In genomic region chr9:114745108-114745848, GRCh38 we compare ENCODE assay signal across 14 cellular contexts.
A peak's percentile ranks its signal among the peaks of the same experiment; 100 is the strongest.
DNase-seq lines count a peak whose midpoint lies in the region; ATAC-seq lines count a peak whose summit lies in the region.
"Had no signal": no experiment of that assay in that cellular context is flagged by ENCODE, and none has a peak within 500 bp of the region (broad histone marks: within the 10 kb centered on the region; RNA-seq: fewer than 3 reads in every experiment).

No MANE protein-coding gene starts in this region.

- peaks cover 21% of the 10 kb centered on the region for H3K4me1 Mint-ChIP-seq in activated T-cell treated with anti-CD3 and anti-CD28 coated beads, Interleukin-2, amount 50 U/mL, for 24 hours (ENCODE audit: low read depth)
- H3K4me1 Mint-ChIP-seq: stimulated activated effector memory CD8-positive, alpha-beta T cell treated with anti-CD3 and anti-CD28 coated beads, Interleukin-12 subunit alpha, Interleukin-12 subunit beta, amount 100 ng/mL, for 72 hours had no signal

- no peak overlapping the region for H3K4me3 Mint-ChIP-seq in activated T-cell treated with anti-CD3 and anti-CD28 coated beads, Interleukin-2, amount 50 U/mL, for 24 hours
- H3K4me3 Mint-ChIP-seq: stimulated activated effector memory CD8-positive, alpha-beta T cell treated with anti-CD3 and anti-CD28 coated beads, Interleukin-12 subunit alpha, Interleukin-12 subunit beta, amount 100 ng/mL, for 72 hours had no signal

- no peaks in the 10 kb centered on the region for H3K9me3 Mint-ChIP-seq in activated T-cell treated with anti-CD3 and anti-CD28 coated beads, Interleukin-2, amount 50 U/mL, for 24 hours
- H3K9me3 Mint-ChIP-seq: stimulated activated effector memory CD8-positive, alpha-beta T cell treated with anti-CD3 and anti-CD28 coated beads, Interleukin-12 subunit alpha, Interleukin-12 subunit beta, amount 100 ng/mL, for 72 hours had no signal

- no peaks in the 10 kb centered on the region for H3K27me3 Mint-ChIP-seq in activated T-cell treated with anti-CD3 and anti-CD28 coated beads, Interleukin-2, amount 50 U/mL, for 24 hours

- ATAC-seq in HG02970 (IDR thresholded peaks at IDR 0.05; ENCODE audit: low FRiP score, unreplicated experiment): no peak
- ATAC-seq: esophagus mucosa had no signal

- H3K36me3 Mint-ChIP-seq in activated T-cell treated with anti-CD3 and anti-CD28 coated beads, Interleukin-2, amount 50 U/mL, for 24 hours (ENCODE audit: low read depth): no peaks in the 10 kb centered on the region
- H3K36me3 Mint-ChIP-seq: stimulated activated effector memory CD8-positive, alpha-beta T cell treated with anti-CD3 and anti-CD28 coated beads, Interleukin-12 subunit alpha, Interleukin-12 subunit beta, amount 100 ng/mL, for 72 hours had no signal

- peak overlapping the region; percentile 9 for H3K27ac Mint-ChIP-seq in activated T-cell treated with anti-CD3 and anti-CD28 coated beads, Interleukin-2, amount 50 U/mL, for 24 hours
- H3K27ac Mint-ChIP-seq: progenitor cell of endocrine pancreas; stimulated activated effector memory CD8-positive, alpha-beta T cell treated with anti-CD3 and anti-CD28 coated beads, Interleukin-12 subunit alpha, Interleukin-12 subunit beta, amount 100 ng/mL, for 72 hours had no signal

- no peak for DNase-seq in activated T-cell treated with anti-CD3 and anti-CD28 coated beads, Interleukin-2, amount 50 U/mL, for 24 hours
- no peak for DNase-seq in activated T-cell treated with anti-CD3 and anti-CD28 coated beads, Interleukin-2, amount 50 U/mL, for 48 hours
- DNase-seq in MV-4-11 (lab: John Stamatoyannopoulos, UW) (peak; percentile 60), dedifferentiated amniotic fluid mesenchymal stem cell (ENCODE audit: extremely low spot score) (peak; percentile 36), putamen (ENCODE audit: low spot score) (peak; percentile 28), GF-D8 (lab: John Stamatoyannopoulos, UW) (no peak), NCI-H128 (lab: John Stamatoyannopoulos, UW; ENCODE audit: unreplicated experiment) (no peak)
- DNase-seq: activated naive CD4-positive, alpha-beta T cell treated with Interleukin-2 at 50 U/mL for 16 hours; mucosa of descending colon; stimulated activated CD4-positive, alpha-beta T cell treated with anti-CD3 and anti-CD28 coated beads, Interleukin-2, amount 100 ng/mL, for 24 hours had no signal

Comparison
In these comparisons a context has a peak if more than half of its experiments do, and no peak if none do; other contexts are left out.
1. DNase-seq: peak in MV-4-11 (single experiment), dedifferentiated amniotic fluid mesenchymal stem cell (single experiment) and putamen (single experiment); none in activated T-cell treated with anti-CD3 and anti-CD28 coated beads, Interleukin-2, amount 50 U/mL, for 24 hours (single experiment), activated T-cell treated with anti-CD3 and anti-CD28 coated beads, Interleukin-2, amount 50 U/mL, for 48 hours (0 of 2), GF-D8 (single experiment) and NCI-H128 (single experiment).